In the genomic region with DNA sequence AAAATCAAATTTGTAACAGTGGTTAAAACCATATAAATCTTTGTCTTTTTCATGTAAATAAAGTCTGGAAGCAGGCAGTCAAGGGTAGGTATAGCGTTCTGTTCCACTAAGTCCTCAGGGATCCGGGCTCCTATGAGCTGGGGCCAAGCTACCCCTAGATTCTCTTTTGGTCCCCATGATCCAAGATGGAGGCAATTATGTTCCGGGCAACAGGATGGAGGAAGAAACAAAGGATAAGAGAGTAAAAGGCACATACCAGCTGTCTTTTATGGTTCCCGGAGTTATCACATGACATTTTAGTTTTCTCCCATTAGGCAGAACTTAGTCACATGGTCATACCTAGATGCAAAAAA, we compare ENCODE assay signal across 1 cellular context.
TF ChIP-seq lines count a peak whose summit lies in the region.

No MANE protein-coding gene starts in this region.

TF ChIP-seq in K562, 482 proteins besides CTCF, POLR2A, EP300 and RAD21 (continued from another document):
- TF ChIP-seq, protein P1, sequence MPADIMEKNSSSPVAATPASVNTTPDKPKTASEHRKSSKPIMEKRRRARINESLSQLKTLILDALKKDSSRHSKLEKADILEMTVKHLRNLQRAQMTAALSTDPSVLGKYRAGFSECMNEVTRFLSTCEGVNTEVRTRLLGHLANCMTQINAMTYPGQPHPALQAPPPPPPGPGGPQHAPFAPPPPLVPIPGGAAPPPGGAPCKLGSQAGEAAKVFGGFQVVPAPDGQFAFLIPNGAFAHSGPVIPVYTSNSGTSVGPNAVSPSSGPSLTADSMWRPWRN (IDR thresholded peaks at IDR 0.05; ENCODE audit: low read depth): no peak
- TF ChIP-seq, protein P2, sequence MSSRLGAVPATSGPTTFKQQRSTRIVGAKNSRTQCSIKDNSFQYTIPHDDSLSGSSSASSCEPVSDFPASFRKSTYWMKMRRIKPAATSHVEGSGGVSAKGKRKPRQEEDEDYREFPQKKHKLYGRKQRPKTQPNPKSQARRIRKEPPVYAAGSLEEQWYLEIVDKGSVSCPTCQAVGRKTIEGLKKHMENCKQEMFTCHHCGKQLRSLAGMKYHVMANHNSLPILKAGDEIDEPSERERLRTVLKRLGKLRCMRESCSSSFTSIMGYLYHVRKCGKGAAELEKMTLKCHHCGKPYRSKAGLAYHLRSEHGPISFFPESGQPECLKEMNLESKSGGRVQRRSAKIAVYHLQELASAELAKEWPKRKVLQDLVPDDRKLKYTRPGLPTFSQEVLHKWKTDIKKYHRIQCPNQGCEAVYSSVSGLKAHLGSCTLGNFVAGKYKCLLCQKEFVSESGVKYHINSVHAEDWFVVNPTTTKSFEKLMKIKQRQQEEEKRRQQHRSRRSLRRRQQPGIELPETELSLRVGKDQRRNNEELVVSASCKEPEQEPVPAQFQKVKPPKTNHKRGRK (tag; IDR thresholded peaks at IDR 0.05): no peak
- TF ChIP-seq HNRNPL (IDR thresholded peaks at IDR 0.05; ENCODE audit: low read depth, low read length) (no peak), ZC3H11A (IDR thresholded peaks at IDR 0.05; ENCODE audit: low read depth, low read length) (no peak), CHD1 (IDR thresholded peaks at IDR 0.05; ENCODE audit: low read length) (no peak), CHD2 (IDR thresholded peaks at IDR 0.05; ENCODE audit: low read depth, low read length) (no peak), GABPB2 (CRISPR knock-in tag; conservative IDR thresholded peaks at IDR 0.05) (no peak), CEBPB (tag; IDR thresholded peaks at IDR 0.05) (no peak), ZBTB17 (CRISPR knock-in tag; IDR thresholded peaks at IDR 0.05) (peak; percentile 82; the same call in 1 of the 2 replicates), NCOA1 (IDR thresholded peaks at IDR 0.05; ENCODE audit: low read depth) (no peak), ZNF175 (CRISPR knock-in tag; IDR thresholded peaks at IDR 0.05; ENCODE audit: low read depth) (peak; percentile 95), XRCC5 (IDR thresholded peaks at IDR 0.05; ENCODE audit: low read depth, low read length) (no peak), PRMT5 (CRISPR knock-in tag; IDR thresholded peaks at IDR 0.05) (no peak), CCNT2 (IDR thresholded peaks at IDR 0.05; ENCODE audit: borderline replicate concordance, extremely low read depth, insufficient read length, low read depth, low read length) (no peak), MTA3 (IDR thresholded peaks at IDR 0.05; ENCODE audit: borderline replicate concordance) (no peak), KDM2B (CRISPR knock-in tag; IDR thresholded peaks at IDR 0.05) (no peak), NFATC3 (IDR thresholded peaks at IDR 0.05) (no peak), ZNF24 (IDR thresholded peaks at IDR 0.05) (no peak), POLR2H (tag; IDR thresholded peaks at IDR 0.05; ENCODE audit: low read depth) (peak; percentile 4; the same call in 1 of the 2 replicates), ZNF143 (CRISPR knock-in tag; IDR thresholded peaks at IDR 0.05) (no peak), PHF21A (IDR thresholded peaks at IDR 0.05; ENCODE audit: borderline replicate concordance, low read depth) (no peak), TCF7 (IDR thresholded peaks at IDR 0.05; ENCODE audit: borderline replicate concordance) (no peak), ELF2 (CRISPR knock-in tag; IDR thresholded peaks at IDR 0.05) (no peak), SRSF7 (optimal IDR thresholded peaks at IDR 0.05; ENCODE audit: low read depth, low read length) (no peak), FOXM1 (IDR thresholded peaks at IDR 0.05; ENCODE audit: low read depth) (no peak), FOXM1 (CRISPR knock-in tag; IDR thresholded peaks at IDR 0.05; ENCODE audit: low read depth) (no peak), NCOA4 (IDR thresholded peaks at IDR 0.05; ENCODE audit: partially characterized antibody) (no peak), ZZZ3 (IDR thresholded peaks at IDR 0.05) (no peak), EGR1 (conservative IDR thresholded peaks at IDR 0.05) (no peak), SRSF3 (IDR thresholded peaks at IDR 0.05; ENCODE audit: insufficient read depth, low read length) (no peak), POLR3A (IDR thresholded peaks at IDR 0.05; ENCODE audit: borderline replicate concordance, extremely low read depth, insufficient read depth, insufficient read length) (no peak)
- TF ChIP-seq, protein P3, sequence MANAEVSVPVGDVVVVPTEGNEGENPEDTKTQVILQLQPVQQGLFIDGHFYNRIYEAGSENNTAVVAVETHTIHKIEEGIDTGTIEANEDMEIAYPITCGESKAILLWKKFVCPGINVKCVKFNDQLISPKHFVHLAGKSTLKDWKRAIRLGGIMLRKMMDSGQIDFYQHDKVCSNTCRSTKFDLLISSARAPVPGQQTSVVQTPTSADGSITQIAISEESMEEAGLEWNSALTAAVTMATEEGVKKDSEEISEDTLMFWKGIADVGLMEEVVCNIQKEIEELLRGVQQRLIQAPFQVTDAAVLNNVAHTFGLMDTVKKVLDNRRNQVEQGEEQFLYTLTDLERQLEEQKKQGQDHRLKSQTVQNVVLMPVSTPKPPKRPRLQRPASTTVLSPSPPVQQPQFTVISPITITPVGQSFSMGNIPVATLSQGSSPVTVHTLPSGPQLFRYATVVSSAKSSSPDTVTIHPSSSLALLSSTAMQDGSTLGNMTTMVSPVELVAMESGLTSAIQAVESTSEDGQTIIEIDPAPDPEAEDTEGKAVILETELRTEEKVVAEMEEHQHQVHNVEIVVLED (CRISPR knock-in tag; IDR thresholded peaks at IDR 0.05): peak; percentile 42; the same call in 1 of the 2 replicates
- TF ChIP-seq, protein P4, sequence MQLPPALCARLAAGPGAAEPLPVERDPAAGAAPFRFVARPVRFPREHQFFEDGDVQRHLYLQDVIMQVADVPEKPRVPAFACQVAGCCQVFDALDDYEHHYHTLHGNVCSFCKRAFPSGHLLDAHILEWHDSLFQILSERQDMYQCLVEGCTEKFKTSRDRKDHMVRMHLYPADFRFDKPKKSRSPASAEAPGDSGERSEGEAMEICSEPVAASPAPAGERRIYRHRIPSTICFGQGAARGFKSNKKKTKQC (CRISPR knock-in tag; IDR thresholded peaks at IDR 0.05): no peak
- TF ChIP-seq, protein P5, sequence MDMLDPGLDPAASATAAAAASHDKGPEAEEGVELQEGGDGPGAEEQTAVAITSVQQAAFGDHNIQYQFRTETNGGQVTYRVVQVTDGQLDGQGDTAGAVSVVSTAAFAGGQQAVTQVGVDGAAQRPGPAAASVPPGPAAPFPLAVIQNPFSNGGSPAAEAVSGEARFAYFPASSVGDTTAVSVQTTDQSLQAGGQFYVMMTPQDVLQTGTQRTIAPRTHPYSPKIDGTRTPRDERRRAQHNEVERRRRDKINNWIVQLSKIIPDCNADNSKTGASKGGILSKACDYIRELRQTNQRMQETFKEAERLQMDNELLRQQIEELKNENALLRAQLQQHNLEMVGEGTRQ (CRISPR knock-in tag; IDR thresholded peaks at IDR 0.05): no peak
- TF ChIP-seq, protein P6, sequence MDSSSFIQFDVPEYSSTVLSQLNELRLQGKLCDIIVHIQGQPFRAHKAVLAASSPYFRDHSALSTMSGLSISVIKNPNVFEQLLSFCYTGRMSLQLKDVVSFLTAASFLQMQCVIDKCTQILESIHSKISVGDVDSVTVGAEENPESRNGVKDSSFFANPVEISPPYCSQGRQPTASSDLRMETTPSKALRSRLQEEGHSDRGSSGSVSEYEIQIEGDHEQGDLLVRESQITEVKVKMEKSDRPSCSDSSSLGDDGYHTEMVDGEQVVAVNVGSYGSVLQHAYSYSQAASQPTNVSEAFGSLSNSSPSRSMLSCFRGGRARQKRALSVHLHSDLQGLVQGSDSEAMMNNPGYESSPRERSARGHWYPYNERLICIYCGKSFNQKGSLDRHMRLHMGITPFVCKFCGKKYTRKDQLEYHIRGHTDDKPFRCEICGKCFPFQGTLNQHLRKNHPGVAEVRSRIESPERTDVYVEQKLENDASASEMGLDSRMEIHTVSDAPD (CRISPR knock-in tag; IDR thresholded peaks at IDR 0.05): no peak
- TF ChIP-seq, protein P7, sequence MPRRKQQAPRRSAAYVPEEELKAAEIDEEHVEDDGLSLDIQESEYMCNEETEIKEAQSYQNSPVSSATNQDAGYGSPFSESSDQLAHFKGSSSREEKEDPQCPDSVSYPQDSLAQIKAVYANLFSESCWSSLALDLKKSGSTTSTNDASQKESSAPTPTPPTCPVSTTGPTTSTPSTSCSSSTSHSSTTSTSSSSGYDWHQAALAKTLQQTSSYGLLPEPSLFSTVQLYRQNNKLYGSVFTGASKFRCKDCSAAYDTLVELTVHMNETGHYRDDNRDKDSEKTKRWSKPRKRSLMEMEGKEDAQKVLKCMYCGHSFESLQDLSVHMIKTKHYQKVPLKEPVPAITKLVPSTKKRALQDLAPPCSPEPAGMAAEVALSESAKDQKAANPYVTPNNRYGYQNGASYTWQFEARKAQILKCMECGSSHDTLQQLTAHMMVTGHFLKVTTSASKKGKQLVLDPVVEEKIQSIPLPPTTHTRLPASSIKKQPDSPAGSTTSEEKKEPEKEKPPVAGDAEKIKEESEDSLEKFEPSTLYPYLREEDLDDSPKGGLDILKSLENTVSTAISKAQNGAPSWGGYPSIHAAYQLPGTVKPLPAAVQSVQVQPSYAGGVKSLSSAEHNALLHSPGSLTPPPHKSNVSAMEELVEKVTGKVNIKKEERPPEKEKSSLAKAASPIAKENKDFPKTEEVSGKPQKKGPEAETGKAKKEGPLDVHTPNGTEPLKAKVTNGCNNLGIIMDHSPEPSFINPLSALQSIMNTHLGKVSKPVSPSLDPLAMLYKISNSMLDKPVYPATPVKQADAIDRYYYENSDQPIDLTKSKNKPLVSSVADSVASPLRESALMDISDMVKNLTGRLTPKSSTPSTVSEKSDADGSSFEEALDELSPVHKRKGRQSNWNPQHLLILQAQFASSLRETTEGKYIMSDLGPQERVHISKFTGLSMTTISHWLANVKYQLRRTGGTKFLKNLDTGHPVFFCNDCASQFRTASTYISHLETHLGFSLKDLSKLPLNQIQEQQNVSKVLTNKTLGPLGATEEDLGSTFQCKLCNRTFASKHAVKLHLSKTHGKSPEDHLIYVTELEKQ (CRISPR knock-in tag; IDR thresholded peaks at IDR 0.05): peak; percentile 90
- TF ChIP-seq, protein P8, sequence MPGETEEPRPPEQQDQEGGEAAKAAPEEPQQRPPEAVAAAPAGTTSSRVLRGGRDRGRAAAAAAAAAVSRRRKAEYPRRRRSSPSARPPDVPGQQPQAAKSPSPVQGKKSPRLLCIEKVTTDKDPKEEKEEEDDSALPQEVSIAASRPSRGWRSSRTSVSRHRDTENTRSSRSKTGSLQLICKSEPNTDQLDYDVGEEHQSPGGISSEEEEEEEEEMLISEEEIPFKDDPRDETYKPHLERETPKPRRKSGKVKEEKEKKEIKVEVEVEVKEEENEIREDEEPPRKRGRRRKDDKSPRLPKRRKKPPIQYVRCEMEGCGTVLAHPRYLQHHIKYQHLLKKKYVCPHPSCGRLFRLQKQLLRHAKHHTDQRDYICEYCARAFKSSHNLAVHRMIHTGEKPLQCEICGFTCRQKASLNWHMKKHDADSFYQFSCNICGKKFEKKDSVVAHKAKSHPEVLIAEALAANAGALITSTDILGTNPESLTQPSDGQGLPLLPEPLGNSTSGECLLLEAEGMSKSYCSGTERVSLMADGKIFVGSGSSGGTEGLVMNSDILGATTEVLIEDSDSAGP (CRISPR knock-in tag; IDR thresholded peaks at IDR 0.05): no peak
